In the genomic region with DNA sequence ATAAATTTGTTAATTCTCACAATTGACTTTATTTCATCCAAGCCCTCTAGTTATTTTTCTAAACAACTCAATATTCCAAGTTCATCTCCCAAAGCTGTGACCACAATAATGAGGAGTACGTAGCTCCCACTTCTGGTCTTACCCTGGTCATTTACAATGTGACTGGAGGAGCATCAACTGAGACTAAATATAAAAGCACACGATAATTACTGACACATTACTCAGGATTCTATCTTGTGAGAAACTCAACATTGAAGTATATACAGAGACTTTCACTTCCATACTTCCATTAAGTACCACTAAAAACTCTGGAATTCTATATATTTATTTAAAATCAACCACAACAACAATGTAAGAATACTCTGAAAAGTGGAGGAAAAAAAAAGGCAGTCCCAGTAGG, we compare ENCODE assay signal across 6 cellular contexts.
"Had no signal": no experiment of that assay in that cellular context is flagged by ENCODE, and none has a peak within 500 bp of the region (broad histone marks: within the 10 kb centered on the region; RNA-seq: fewer than 3 reads in every experiment).

No MANE protein-coding gene starts in this region.

- H3K27ac Mint-ChIP-seq: IgD-negative memory B cell had no signal

- H3K27ac ChIP-seq: HL-60 had no signal

- H3K4me3 Mint-ChIP-seq: IgD-negative memory B cell had no signal

- DNase-seq: KBM-7, KG1 had no signal

- H3K4me3 ChIP-seq: K562 had no signal

- ATAC-seq: HepG2, K562 had no signal

- H3K4me1 Mint-ChIP-seq: IgD-negative memory B cell had no signal
